8 cellular contexts compared by ENCODE assay signal in the genomic region with DNA sequence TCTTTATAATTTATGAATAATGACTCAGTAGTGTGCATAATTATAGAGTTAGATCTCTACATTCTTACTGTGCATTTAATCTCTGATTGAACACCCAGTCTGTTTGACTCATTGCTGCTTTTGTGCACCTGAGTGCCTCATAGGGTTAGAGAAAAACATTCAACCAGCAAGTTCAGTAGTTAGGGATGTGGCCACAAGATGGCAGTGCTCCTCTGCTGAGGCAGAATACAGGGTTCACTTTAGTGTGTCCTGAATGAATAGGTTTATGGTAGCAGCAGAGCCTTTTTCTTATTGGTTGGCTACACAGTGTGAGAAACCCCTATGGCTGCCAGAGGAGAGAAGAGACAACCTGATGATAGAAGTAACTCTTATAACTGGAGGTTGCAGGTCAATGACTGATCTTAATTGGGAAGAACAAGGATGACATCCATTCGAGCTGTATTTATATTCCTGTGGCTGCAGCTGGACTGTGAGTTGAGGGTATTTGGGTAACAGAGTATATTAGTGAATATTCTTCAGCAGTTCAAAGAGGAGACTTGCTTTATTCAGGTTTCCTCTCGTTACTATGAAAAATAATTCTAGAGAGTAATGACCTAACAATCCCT.
DNase-seq lines count a peak whose midpoint lies in the region; ATAC-seq and TF ChIP-seq lines count a peak whose summit lies in the region.

No MANE protein-coding gene starts in this region.

- no peak overlapping the region for H3K4ac ChIP-seq in IMR-90 (ENCODE audit: low read depth, low read length)

- no peaks in the 10 kb centered on the region for H3K36me3 ChIP-seq in IMR-90 (ENCODE audit: control insufficient read depth, insufficient read depth, low read length)

- H3K9me3 ChIP-seq in IMR-90 (ENCODE audit: control insufficient read depth, insufficient read depth, low read length): no peaks in the 10 kb centered on the region

- ATAC-seq in GM18870 (IDR thresholded peaks at IDR 0.05; ENCODE audit: unreplicated experiment) (peak; percentile 72), IMR-90 (ENCODE audit: low read depth) (peak; percentile 88)

- TF ChIP-seq CTCF in IMR-90 (conservative IDR thresholded peaks at IDR 0.05; ENCODE audit: low read depth, low read length): peak; percentile 47

- H3K9me1 ChIP-seq in IMR-90 (ENCODE audit: insufficient read depth, low read length): no peaks in the 10 kb centered on the region

- H3K79me1 ChIP-seq in IMR-90 (ENCODE audit: low read depth in 1 of 2, low read length in 2 of 2): no peaks in the 10 kb centered on the region

- DNase-seq in Ammon's horn (ENCODE audit: low spot score): peak; percentile 66
- peak; percentile 32 for DNase-seq in IMR-90
- DNase-seq in T-helper 1 cell: peak; percentile 22 to 76 (median 60)
- DNase-seq in activated naive CD8-positive, alpha-beta T cell treated with anti-CD3 and anti-CD28 coated beads, Interleukin-2, amount 50 U/mL, for 16 hours (ENCODE audit: low read depth, low spot score): peak; percentile 54
- DNase-seq in iPS-NIHi7 (ENCODE audit: extremely low spot score): peak; percentile 81
- peak; percentile 60 to 70 for DNase-seq in stimulated activated CD4-positive, alpha-beta T cell treated with anti-CD3 and anti-CD28 coated beads, Interleukin-1b, Interleukin-23, amount 100 ng/mL, for 4 hours (ENCODE audit: low read depth in 2 of 2)
- DNase-seq in cerebellar nuclear complex (lab: John Stamatoyannopoulos, UW): no peak

- H2BK20ac ChIP-seq in IMR-90 (ENCODE audit: low read depth, low read length): no peak overlapping the region

- intact Hi-C loops in IMR-90 (cut with micrococcal nuclease): no loop called here

- H3K56ac ChIP-seq in IMR-90 (ENCODE audit: extremely low read depth, insufficient read depth, low read length): no peak overlapping the region

- TF ChIP-seq POLR2A in IMR-90 (IDR thresholded peaks at IDR 0.05; ENCODE audit: low read depth, low read length): no peak

- no peak overlapping the region for H2BK15ac ChIP-seq in IMR-90 (ENCODE audit: low read depth, low read length)

- H4K91ac ChIP-seq in IMR-90 (ENCODE audit: insufficient read depth, low read depth, low read length): no peak overlapping the region

- CTCF ChIA-PET in IMR-90 (lab: Yijun Ruan, JAX): no interaction called here

- H3K14ac ChIP-seq in IMR-90 (replicated peaks; ENCODE audit: low read depth, low read length): no peak overlapping the region

- TF ChIP-seq RAD21 in IMR-90 (IDR thresholded peaks at IDR 0.05; ENCODE audit: low read length): no peak; the same call in 1 of the 2 replicates

- dilution Hi-C loops in IMR-90 (cut with HindIII; ENCODE audit: low sequenced_read_pairs, unreplicated experiment): no loop called here

- BruUV-seq in IMR-90 (replicated peaks; lab: Mats Ljungman, UMichigan): no TSS peak

- H4K5ac ChIP-seq in IMR-90 (ENCODE audit: low read depth, low read length): no peak overlapping the region

- no CpG with 5 or more reads among the region's 2 CpGs for WGBS in IMR-90 (ENCODE audit: extremely low coverage in 2 of 2, insufficient read length in 1 of 2), 2 experiments

- H3K9ac ChIP-seq in IMR-90 (ENCODE audit: low read depth, low read length): no peak overlapping the region

- H4K8ac ChIP-seq in IMR-90 (ENCODE audit: low read depth in 2 of 2, low read length in 2 of 2): no peak overlapping the region

- POLR2A ChIA-PET in IMR-90 (lab: Charles Lee; ENCODE audit: unreplicated experiment): no interaction called here

- no peak overlapping the region for H3K4me2 ChIP-seq in IMR-90 (ENCODE audit: low read depth, low read length)

- no peak overlapping the region for H3K23ac ChIP-seq in IMR-90 (ENCODE audit: low read depth, low read length)

- H3K4me1 ChIP-seq in IMR-90 (ENCODE audit: control insufficient read depth, insufficient read depth, low read length): no peaks in the 10 kb centered on the region

- H3K18ac ChIP-seq in IMR-90 (ENCODE audit: low read depth, low read length): no peak overlapping the region

- in situ Hi-C loops in IMR-90 (cut with MboI; ENCODE audit: low sequenced_read_pairs): no loop called here

- no peak overlapping the region for H2AK9ac ChIP-seq in IMR-90 (replicated peaks; ENCODE audit: low read depth, low read length, poor library complexity)

- no peak overlapping the region for H2AK5ac ChIP-seq in IMR-90 (ENCODE audit: low read depth, low read length)

- H3K27ac ChIP-seq in IMR-90 (ENCODE audit: insufficient read depth, low read length): no peak overlapping the region

- no peaks in the 10 kb centered on the region for H4K20me1 ChIP-seq in IMR-90 (ENCODE audit: insufficient read depth, low read length)

- H3K4me3 ChIP-seq in IMR-90 (ENCODE audit: insufficient read depth, low read depth, low read length): no peak overlapping the region

- H2BK120ac ChIP-seq in IMR-90 (ENCODE audit: low read depth, low read length): no peak overlapping the region

- no peak overlapping the region for H2AFZ ChIP-seq in IMR-90 (replicated peaks; ENCODE audit: low read length, poor library complexity)

- H3K27me3 ChIP-seq in IMR-90 (ENCODE audit: control insufficient read depth, insufficient read depth, low read length): no peaks in the 10 kb centered on the region

- no peak overlapping the region for H2BK5ac ChIP-seq in IMR-90 (ENCODE audit: low read depth, low read length, poor library complexity, severe bottlenecking)

TF ChIP-seq in IMR-90, 13 proteins besides CTCF, POLR2A, EP300 and RAD21:
- no peak for TF ChIP-seq CEBPB (IDR thresholded peaks at IDR 0.05; ENCODE audit: low read depth, low read length)
- TF ChIP-seq MAFK (IDR thresholded peaks at IDR 0.05; ENCODE audit: low read depth, low read length): no peak
- no peak for TF ChIP-seq USF2 (IDR thresholded peaks at IDR 0.05; ENCODE audit: low read depth, low read length)
- no peak for TF ChIP-seq BHLHE40 (IDR thresholded peaks at IDR 0.05; ENCODE audit: low read depth, low read length)
- TF ChIP-seq RFX5 (IDR thresholded peaks at IDR 0.05; ENCODE audit: low read depth, low read length): no peak
- TF ChIP-seq FOS (IDR thresholded peaks at IDR 0.05; ENCODE audit: low read depth, low read length): no peak
- TF ChIP-seq NFE2L2 (IDR thresholded peaks at IDR 0.05; ENCODE audit: low read depth, low read length): no peak
- TF ChIP-seq MXI1 (IDR thresholded peaks at IDR 0.05; ENCODE audit: borderline replicate concordance, low read depth, low read length): no peak
- TF ChIP-seq RCOR1 (IDR thresholded peaks at IDR 0.05; ENCODE audit: insufficient replicate concordance, low read length): no peak
- TF ChIP-seq SMC3 (IDR thresholded peaks at IDR 0.05; ENCODE audit: low read depth, low read length): no peak
- TF ChIP-seq CHD1 (IDR thresholded peaks at IDR 0.05; ENCODE audit: low read depth, low read length): no peak
- TF ChIP-seq, protein P1, sequence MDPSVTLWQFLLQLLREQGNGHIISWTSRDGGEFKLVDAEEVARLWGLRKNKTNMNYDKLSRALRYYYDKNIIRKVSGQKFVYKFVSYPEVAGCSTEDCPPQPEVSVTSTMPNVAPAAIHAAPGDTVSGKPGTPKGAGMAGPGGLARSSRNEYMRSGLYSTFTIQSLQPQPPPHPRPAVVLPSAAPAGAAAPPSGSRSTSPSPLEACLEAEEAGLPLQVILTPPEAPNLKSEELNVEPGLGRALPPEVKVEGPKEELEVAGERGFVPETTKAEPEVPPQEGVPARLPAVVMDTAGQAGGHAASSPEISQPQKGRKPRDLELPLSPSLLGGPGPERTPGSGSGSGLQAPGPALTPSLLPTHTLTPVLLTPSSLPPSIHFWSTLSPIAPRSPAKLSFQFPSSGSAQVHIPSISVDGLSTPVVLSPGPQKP (IDR thresholded peaks at IDR 0.05; ENCODE audit: borderline replicate concordance, low read depth, low read length): no peak
- no peak for TF ChIP-seq MAZ (IDR thresholded peaks at IDR 0.05; ENCODE audit: borderline replicate concordance, low read depth, low read length)

Comparison
In these comparisons a context has a peak if more than half of its experiments do, and no peak if none do; other contexts are left out.
1. DNase-seq: peak in Ammon's horn (single experiment), IMR-90 (single experiment), T-helper 1 cell (5 of 5), activated naive CD8-positive, alpha-beta T cell treated with anti-CD3 and anti-CD28 coated beads, Interleukin-2, amount 50 U/mL, for 16 hours (single experiment), iPS-NIHi7 (single experiment) and stimulated activated CD4-positive, alpha-beta T cell treated with anti-CD3 and anti-CD28 coated beads, Interleukin-1b, Interleukin-23, amount 100 ng/mL, for 4 hours (2 of 2); none in cerebellar nuclear complex (0 of 2).